ENCODE assay signal across 8 cellular contexts in the genomic region with DNA sequence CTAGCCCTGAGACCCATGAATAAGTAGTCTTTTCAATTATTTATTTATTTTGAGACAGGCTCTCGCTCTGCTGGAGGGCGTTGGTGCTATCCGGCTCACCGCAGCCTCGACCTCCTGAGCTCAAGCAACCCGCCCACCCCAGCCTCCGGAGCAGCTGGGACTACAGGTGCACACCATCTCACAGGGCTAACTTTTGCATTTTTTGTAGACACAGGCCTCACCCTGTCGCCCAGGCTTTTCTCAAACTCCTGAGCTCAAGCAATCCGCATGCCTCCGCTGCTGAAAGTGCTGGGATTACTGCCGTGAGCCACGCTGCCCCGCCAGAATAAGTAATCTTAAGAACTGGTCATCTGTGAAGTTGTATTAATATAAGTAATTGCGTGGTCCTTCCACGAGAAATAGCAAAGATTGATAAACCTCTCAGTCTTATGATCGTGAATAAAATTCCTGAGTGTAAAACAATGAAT. TPM values are rescaled to one million over a fixed set of nuclear protein-coding genes. Genes with fewer than 3 reads are reported as not detected.
DNase-seq lines count a peak whose midpoint lies in the region; ATAC-seq and TF ChIP-seq lines count a peak whose summit lies in the region.

No MANE protein-coding gene starts in this region.

- DNase-seq in heart right ventricle (no peak), Right ventricle myocardium inferior (ENCODE audit: missing footprints) (no peak), lower lobe of right lung (no peak), vagina (ENCODE audit: extremely low spot score in 2 of 2) (no peak), NCI-H748 treated with DMSO at 0.1 percent for 48 hours (lab: John Stamatoyannopoulos, UW) (no peak)

- peaks cover 55% of the 10 kb centered on the region for H3K4me1 Mint-ChIP-seq in activated naive CD4-positive, alpha-beta T cell treated with anti-CD3 and anti-CD28 coated beads, Interleukin-2, amount 50 U/mL, for 24 hours

- intact Hi-C loops in heart right ventricle (cut with DNase I) (loop anchor here in 3 of 10 donors (1.0 to 2.0 kb wide), 4 partner anchors 19 to 44 kb away; no protein-coding TSS in a partner anchor), Right ventricle myocardium inferior (cut with DNase I) (no loop called here), lower lobe of right lung (cut with DNase I) (no loop called here), vagina (cut with DNase I) (loop anchor here (5.0 kb wide), 1 partner anchor 86 kb away; no protein-coding TSS in a partner anchor)

- no peaks in the 10 kb centered on the region for H3K27me3 Mint-ChIP-seq in activated naive CD4-positive, alpha-beta T cell treated with anti-CD3 and anti-CD28 coated beads, Interleukin-2, amount 50 U/mL, for 24 hours

- H3K27me3 ChIP-seq in heart right ventricle (peaks cover 0 to 80% (median 31%) of the 10 kb centered on the region in 7 donors), lower lobe of right lung (ENCODE audit: low read depth) (peaks cover 30% of the 10 kb centered on the region), vagina (no peaks in the 10 kb centered on the region)

- peaks cover 0 to 78% (median 27%) of the 10 kb centered on the region in 9 donors for H3K4me1 ChIP-seq in heart right ventricle
- peaks cover 22% of the 10 kb centered on the region for H3K4me1 ChIP-seq in lower lobe of right lung
- H3K4me1 ChIP-seq in vagina: no peaks in the 10 kb centered on the region

- no peak for ATAC-seq in heart right ventricle
- no peak for ATAC-seq in Right ventricle myocardium inferior
- no peak for ATAC-seq in lower lobe of right lung
- ATAC-seq in GM18505 (IDR thresholded peaks at IDR 0.05; ENCODE audit: unreplicated experiment): no peak
- ATAC-seq in GM19463 (IDR thresholded peaks at IDR 0.05; ENCODE audit: unreplicated experiment): no peak

- peak overlapping the region; percentile 99 for H3K4me3 Mint-ChIP-seq in activated naive CD4-positive, alpha-beta T cell treated with anti-CD3 and anti-CD28 coated beads, Interleukin-2, amount 50 U/mL, for 24 hours

- H3K27ac ChIP-seq in heart right ventricle (peak overlapping the region; percentile 37 to 98 (median 94)), lower lobe of right lung (peak overlapping the region; percentile 83), vagina (peak overlapping the region; percentile 81)

- TF ChIP-seq POLR2A in vagina (IDR thresholded peaks at IDR 0.05): no peak
- TF ChIP-seq POLR2A in GM18505 (IDR thresholded peaks at IDR 0.05; ENCODE audit: borderline replicate concordance, extremely low read depth, insufficient read depth, insufficient read length): no peak

- H3K9me3 ChIP-seq in heart right ventricle: no peaks in the 10 kb centered on the region
- H3K9me3 ChIP-seq in lower lobe of right lung: no peaks in the 10 kb centered on the region
- H3K9me3 ChIP-seq in vagina: no peaks in the 10 kb centered on the region

- TF ChIP-seq CTCF in heart right ventricle (IDR thresholded peaks at IDR 0.05) (no peak), lower lobe of right lung (IDR thresholded peaks at IDR 0.05) (no peak), vagina (IDR thresholded peaks at IDR 0.05) (no peak)

- H3K4me3 ChIP-seq in heart right ventricle (peak overlapping the region in 9 of 10 donors; percentile 32 to 73 (median 66)), lower lobe of right lung (peak overlapping the region; percentile 66), vagina (peak overlapping the region; percentile 36 to 41)

- H3K27ac Mint-ChIP-seq in activated naive CD4-positive, alpha-beta T cell treated with anti-CD3 and anti-CD28 coated beads, Interleukin-2, amount 50 U/mL, for 24 hours: peak overlapping the region; percentile 95

- H3K36me3 ChIP-seq in heart right ventricle (peaks cover 0 to 7% (median 0%) of the 10 kb centered on the region in 9 donors), lower lobe of right lung (no peaks in the 10 kb centered on the region), vagina (no peaks in the 10 kb centered on the region)

- no peaks in the 10 kb centered on the region for H3K9me3 Mint-ChIP-seq in activated naive CD4-positive, alpha-beta T cell treated with anti-CD3 and anti-CD28 coated beads, Interleukin-2, amount 50 U/mL, for 24 hours

- WGBS in heart right ventricle, 2 donors: 26 to 29% methylated on average over 16 of the region's 16 CpGs

- H3K36me3 Mint-ChIP-seq in activated naive CD4-positive, alpha-beta T cell treated with anti-CD3 and anti-CD28 coated beads, Interleukin-2, amount 50 U/mL, for 24 hours: no peaks in the 10 kb centered on the region

RNA-seq across cellular contexts. Expression of a gene that starts 1.6 kb away (rescaled TPM):
- total RNA-seq in heart right ventricle: 1 to 10 TPM in 4 of 10 donors, under 1 TPM in 6; 0.42 to 1.8 (median 0.87) TPM
- 1 to 10 TPM; 2.4 to 3.4 TPM for polyA plus RNA-seq in heart right ventricle
- 0.84 TPM for total RNA-seq in Right ventricle myocardium inferior
- total RNA-seq in lower lobe of right lung: 4.4 TPM
- total RNA-seq in vagina: 10.6 TPM
